10 cellular contexts compared by ENCODE assay signal in genomic region chr22:37420656-37421467, GRCh38. TPM values are rescaled to one million over a fixed set of nuclear protein-coding genes. Genes with fewer than 3 reads are reported as not detected.
DNase-seq lines count a peak whose midpoint lies in the region; ATAC-seq lines count a peak whose summit lies in the region.
"Had no signal": no experiment of that assay in that cellular context is flagged by ENCODE, and none has a peak within 500 bp of the region (broad histone marks: within the 10 kb centered on the region; RNA-seq: fewer than 3 reads in every experiment).

No MANE protein-coding gene starts in this region.

- H3K4me1 ChIP-seq in iPS-15b (ENCODE audit: control insufficient read depth, insufficient read depth, low read length) (peaks cover 2% of the 10 kb centered on the region), thymus (ENCODE audit: control insufficient read depth, insufficient read depth, low read length) (peaks cover 32% of the 10 kb centered on the region)

- H3K4me3 ChIP-seq in iPS-15b (ENCODE audit: low read depth, low read length): peak overlapping the region; percentile 63
- H3K4me3 ChIP-seq in thymus (ENCODE audit: low read length): peak overlapping the region; percentile 47

- H3K27me3 ChIP-seq in iPS-15b (ENCODE audit: control insufficient read depth, insufficient read depth, low read length) (peaks cover 39% of the 10 kb centered on the region), thymus (ENCODE audit: control insufficient read depth, insufficient read depth) (peaks cover 30% of the 10 kb centered on the region)

- intact Hi-C loops in activated T-helper 1 cell treated with anti-CD3 and anti-CD28 coated beads, Interleukin-12 subunit alpha, Interleukin-12 subunit beta, Interleukin-2, Interleukin-4 antibody, amounts not matched to agents 30 ng/mL and 10 ng/mL and 1 ng/mL, durations not matched to agents 14 hours and 24 hours and 36 hours (cut with micrococcal nuclease): no loop called here
- intact Hi-C loops in left colon (cut with DNase I, micrococcal nuclease): no loop called here

- no peaks in the 10 kb centered on the region for H3K9me3 Mint-ChIP-seq in activated naive CD4-positive, alpha-beta T cell treated with anti-CD3 and anti-CD28 coated beads, Interleukin-2, amount 10 ng/mL, durations not matched to agents 7 days and 5 days
- H3K9me3 Mint-ChIP-seq in activated T-helper 1 cell treated with anti-CD3 and anti-CD28 coated beads, Interleukin-12 subunit alpha, Interleukin-12 subunit beta, Interleukin-2, Interleukin-4 antibody, amounts not matched to agents 30 ng/mL and 10 ng/mL and 1 ng/mL, durations not matched to agents 14 hours and 24 hours and 36 hours: no peaks in the 10 kb centered on the region

- H3K9me3 ChIP-seq in iPS-15b (ENCODE audit: control insufficient read depth, insufficient read depth, low read length) (no peaks in the 10 kb centered on the region), thymus (ENCODE audit: control insufficient read depth) (no peaks in the 10 kb centered on the region)

- H3K4me3 Mint-ChIP-seq in activated naive CD4-positive, alpha-beta T cell treated with anti-CD3 and anti-CD28 coated beads, Interleukin-2, amount 10 ng/mL, durations not matched to agents 7 days and 5 days: peak overlapping the region; percentile 58
- H3K4me3 Mint-ChIP-seq in activated T-helper 1 cell treated with anti-CD3 and anti-CD28 coated beads, Interleukin-12 subunit alpha, Interleukin-12 subunit beta, Interleukin-2, Interleukin-4 antibody, amounts not matched to agents 30 ng/mL and 10 ng/mL and 1 ng/mL, durations not matched to agents 14 hours and 24 hours and 36 hours: peak overlapping the region; percentile 62

- DNase-seq in activated naive CD4-positive, alpha-beta T cell treated with anti-CD3 and anti-CD28 coated beads, Interleukin-2, amount 10 ng/mL, durations not matched to agents 7 days and 5 days: no peak
- no peak for DNase-seq in activated naive CD4-positive, alpha-beta T cell treated with anti-CD3 and anti-CD28 coated beads, Interleukin-2, amount 50 U/mL, for 16 hours
- DNase-seq in activated T-helper 1 cell treated with anti-CD3 and anti-CD28 coated beads, Interleukin-12 subunit alpha, Interleukin-12 subunit beta, Interleukin-2, Interleukin-4 antibody, amounts not matched to agents 30 ng/mL and 10 ng/mL and 1 ng/mL, durations not matched to agents 14 hours and 24 hours and 36 hours (ENCODE audit: low spot score): no peak
- DNase-seq in Ammon's horn (ENCODE audit: low spot score) (no peak), left colon (no peak), NCI-H1048 (lab: John Stamatoyannopoulos, UW) (no peak)
- DNase-seq: DND-41 had no signal

- 45% methylated on average over 21 of the region's 21 CpGs for WGBS in thymus

- H3K36me3 Mint-ChIP-seq in activated naive CD4-positive, alpha-beta T cell treated with anti-CD3 and anti-CD28 coated beads, Interleukin-2, amount 10 ng/mL, durations not matched to agents 7 days and 5 days: no peaks in the 10 kb centered on the region
- H3K36me3 Mint-ChIP-seq in activated T-helper 1 cell treated with anti-CD3 and anti-CD28 coated beads, Interleukin-12 subunit alpha, Interleukin-12 subunit beta, Interleukin-2, Interleukin-4 antibody, amounts not matched to agents 30 ng/mL and 10 ng/mL and 1 ng/mL, durations not matched to agents 14 hours and 24 hours and 36 hours (ENCODE audit: low read depth): no peaks in the 10 kb centered on the region

- no peak overlapping the region for H3K9ac ChIP-seq in iPS-15b (ENCODE audit: low read depth, low read length)

- no peak for ATAC-seq in left colon

- H3K36me3 ChIP-seq in iPS-15b (ENCODE audit: control insufficient read depth, insufficient read depth, low read length): no peaks in the 10 kb centered on the region
- H3K36me3 ChIP-seq in thymus (ENCODE audit: control insufficient read depth, insufficient read depth): no peaks in the 10 kb centered on the region

- peaks cover 97% of the 10 kb centered on the region for H3K27me3 Mint-ChIP-seq in activated naive CD4-positive, alpha-beta T cell treated with anti-CD3 and anti-CD28 coated beads, Interleukin-2, amount 10 ng/mL, durations not matched to agents 7 days and 5 days
- H3K27me3 Mint-ChIP-seq in activated T-helper 1 cell treated with anti-CD3 and anti-CD28 coated beads, Interleukin-12 subunit alpha, Interleukin-12 subunit beta, Interleukin-2, Interleukin-4 antibody, amounts not matched to agents 30 ng/mL and 10 ng/mL and 1 ng/mL, durations not matched to agents 14 hours and 24 hours and 36 hours (ENCODE audit: insufficient read depth): peaks cover 57% of the 10 kb centered on the region

- CTCF ChIA-PET in activated naive CD4-positive, alpha-beta T cell treated with anti-CD3 and anti-CD28 coated beads, Interleukin-2, amount 10 ng/mL, durations not matched to agents 7 days and 5 days (lab: Charles Lee): no interaction called here

- H3K4me1 Mint-ChIP-seq in activated naive CD4-positive, alpha-beta T cell treated with anti-CD3 and anti-CD28 coated beads, Interleukin-2, amount 10 ng/mL, durations not matched to agents 7 days and 5 days: peaks cover 28% of the 10 kb centered on the region
- peaks cover 31% of the 10 kb centered on the region for H3K4me1 Mint-ChIP-seq in activated T-helper 1 cell treated with anti-CD3 and anti-CD28 coated beads, Interleukin-12 subunit alpha, Interleukin-12 subunit beta, Interleukin-2, Interleukin-4 antibody, amounts not matched to agents 30 ng/mL and 10 ng/mL and 1 ng/mL, durations not matched to agents 14 hours and 24 hours and 36 hours (ENCODE audit: low read depth)

- H3K27ac ChIP-seq in thymus (ENCODE audit: low read depth): no peak overlapping the region
- H3K27ac ChIP-seq: epithelial cell of prostate had no signal

- no peak overlapping the region for H3K27ac Mint-ChIP-seq in activated naive CD4-positive, alpha-beta T cell treated with anti-CD3 and anti-CD28 coated beads, Interleukin-2, amount 10 ng/mL, durations not matched to agents 7 days and 5 days
- no peak overlapping the region for H3K27ac Mint-ChIP-seq in activated T-helper 1 cell treated with anti-CD3 and anti-CD28 coated beads, Interleukin-12 subunit alpha, Interleukin-12 subunit beta, Interleukin-2, Interleukin-4 antibody, amounts not matched to agents 30 ng/mL and 10 ng/mL and 1 ng/mL, durations not matched to agents 14 hours and 24 hours and 36 hours

RNA-seq across cellular contexts. Expression of gene ELFN2, which starts 6.4 kb away (rescaled TPM):
- total RNA-seq in activated T-helper 1 cell treated with anti-CD3 and anti-CD28 coated beads, Interleukin-12 subunit alpha, Interleukin-12 subunit beta, Interleukin-2, Interleukin-4 antibody, amounts not matched to agents 30 ng/mL and 10 ng/mL and 1 ng/mL, durations not matched to agents 14 hours and 24 hours and 36 hours: 0.05 and 0.08 TPM in 2 replicates
- polyA plus RNA-seq in thymus: 1.5 TPM
- total RNA-seq in left colon: under 1 TPM in 1 of 2 donors, not detected in 1; 0.20 TPM
